ENCODE assay signal across 1 cellular context in the genomic region with DNA sequence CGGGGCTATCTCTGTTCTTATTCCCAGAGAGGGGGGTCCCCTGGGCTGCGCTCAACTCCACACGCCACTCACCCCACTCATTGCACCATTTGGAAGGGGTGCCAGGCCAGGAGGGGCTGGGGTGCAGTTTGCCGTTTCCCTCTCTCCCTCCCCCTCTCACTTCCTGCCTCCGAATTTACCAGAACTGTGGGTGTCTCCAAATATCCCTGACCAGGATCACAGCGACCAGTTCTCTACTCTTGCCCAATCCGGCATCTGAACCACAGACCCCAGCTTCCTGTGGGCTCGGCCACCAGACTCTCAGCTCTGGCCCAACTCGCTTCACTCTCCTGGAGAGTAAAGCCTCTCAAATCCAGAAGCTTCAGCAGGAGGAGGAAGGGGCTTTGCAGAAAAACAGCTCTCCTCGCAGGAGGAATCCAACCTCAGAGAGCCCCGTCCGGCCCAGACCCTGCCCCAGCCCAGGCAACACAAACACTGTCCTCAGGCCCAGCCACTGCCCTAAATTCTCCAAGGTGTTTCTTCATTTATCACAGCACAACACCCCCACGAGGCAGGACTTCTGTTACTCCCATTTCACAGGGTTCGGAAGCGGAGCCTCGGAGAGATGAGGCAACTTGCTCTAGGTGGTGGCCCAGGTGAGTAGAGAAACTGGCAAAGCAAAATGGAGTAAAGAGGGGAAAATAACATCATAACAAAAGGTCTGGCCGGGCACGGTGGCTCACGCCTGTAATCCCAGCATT.
A peak's percentile ranks its signal among the peaks of the same experiment; 100 is the strongest.
TF ChIP-seq lines count a peak whose summit lies in the region.

No MANE protein-coding gene starts in this region.

TF ChIP-seq in HepG2, 621 proteins besides CTCF, POLR2A, EP300 and RAD21 (continued from another document and continues in another):
- TF ChIP-seq, protein P1, sequence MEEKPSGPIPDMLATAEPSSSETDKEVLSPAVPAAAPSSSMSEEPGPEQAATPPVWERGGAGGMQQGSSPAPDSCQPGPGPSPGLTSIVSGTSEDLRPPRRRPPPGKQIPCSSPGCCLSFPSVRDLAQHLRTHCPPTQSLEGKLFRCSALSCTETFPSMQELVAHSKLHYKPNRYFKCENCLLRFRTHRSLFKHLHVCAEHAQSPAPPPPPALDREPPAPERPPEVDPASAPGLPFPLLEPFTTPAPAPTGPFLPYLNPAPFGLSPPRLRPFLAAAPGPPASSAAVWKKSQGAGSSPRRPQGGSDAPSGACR (CRISPR knock-in tag; IDR thresholded peaks at IDR 0.05), result 0 out of 2 replicates have a peak, but pooled peaks have one; percentile 29
- peak; percentile 85; the same call in 1 of the 2 replicates for TF ChIP-seq MED13 (CRISPR knock-in tag; IDR thresholded peaks at IDR 0.05)
- no peak; the same call in 1 of the 2 replicates for TF ChIP-seq KLF11 (CRISPR knock-in tag; IDR thresholded peaks at IDR 0.05)
- TF ChIP-seq ZC3H4 (CRISPR knock-in tag; IDR thresholded peaks at IDR 0.05; ENCODE audit: borderline replicate concordance), result peak; percentile 84
- peak; percentile 88 for TF ChIP-seq NCOR1 (IDR thresholded peaks at IDR 0.05; ENCODE audit: borderline replicate concordance, low read length)
- TF ChIP-seq RXRB (CRISPR knock-in tag; IDR thresholded peaks at IDR 0.05; ENCODE audit: borderline replicate concordance), result peak; percentile 33; the same call in 1 of the 2 replicates
- TF ChIP-seq ZNF557 (CRISPR knock-in tag; IDR thresholded peaks at IDR 0.05), result 0 out of 2 replicates have a peak, but pooled peaks have one; percentile 22
- TF ChIP-seq ZNF777 (CRISPR knock-in tag; IDR thresholded peaks at IDR 0.05), result 0 out of 2 replicates have a peak, but pooled peaks have one; percentile 5
- TF ChIP-seq, protein P2, sequence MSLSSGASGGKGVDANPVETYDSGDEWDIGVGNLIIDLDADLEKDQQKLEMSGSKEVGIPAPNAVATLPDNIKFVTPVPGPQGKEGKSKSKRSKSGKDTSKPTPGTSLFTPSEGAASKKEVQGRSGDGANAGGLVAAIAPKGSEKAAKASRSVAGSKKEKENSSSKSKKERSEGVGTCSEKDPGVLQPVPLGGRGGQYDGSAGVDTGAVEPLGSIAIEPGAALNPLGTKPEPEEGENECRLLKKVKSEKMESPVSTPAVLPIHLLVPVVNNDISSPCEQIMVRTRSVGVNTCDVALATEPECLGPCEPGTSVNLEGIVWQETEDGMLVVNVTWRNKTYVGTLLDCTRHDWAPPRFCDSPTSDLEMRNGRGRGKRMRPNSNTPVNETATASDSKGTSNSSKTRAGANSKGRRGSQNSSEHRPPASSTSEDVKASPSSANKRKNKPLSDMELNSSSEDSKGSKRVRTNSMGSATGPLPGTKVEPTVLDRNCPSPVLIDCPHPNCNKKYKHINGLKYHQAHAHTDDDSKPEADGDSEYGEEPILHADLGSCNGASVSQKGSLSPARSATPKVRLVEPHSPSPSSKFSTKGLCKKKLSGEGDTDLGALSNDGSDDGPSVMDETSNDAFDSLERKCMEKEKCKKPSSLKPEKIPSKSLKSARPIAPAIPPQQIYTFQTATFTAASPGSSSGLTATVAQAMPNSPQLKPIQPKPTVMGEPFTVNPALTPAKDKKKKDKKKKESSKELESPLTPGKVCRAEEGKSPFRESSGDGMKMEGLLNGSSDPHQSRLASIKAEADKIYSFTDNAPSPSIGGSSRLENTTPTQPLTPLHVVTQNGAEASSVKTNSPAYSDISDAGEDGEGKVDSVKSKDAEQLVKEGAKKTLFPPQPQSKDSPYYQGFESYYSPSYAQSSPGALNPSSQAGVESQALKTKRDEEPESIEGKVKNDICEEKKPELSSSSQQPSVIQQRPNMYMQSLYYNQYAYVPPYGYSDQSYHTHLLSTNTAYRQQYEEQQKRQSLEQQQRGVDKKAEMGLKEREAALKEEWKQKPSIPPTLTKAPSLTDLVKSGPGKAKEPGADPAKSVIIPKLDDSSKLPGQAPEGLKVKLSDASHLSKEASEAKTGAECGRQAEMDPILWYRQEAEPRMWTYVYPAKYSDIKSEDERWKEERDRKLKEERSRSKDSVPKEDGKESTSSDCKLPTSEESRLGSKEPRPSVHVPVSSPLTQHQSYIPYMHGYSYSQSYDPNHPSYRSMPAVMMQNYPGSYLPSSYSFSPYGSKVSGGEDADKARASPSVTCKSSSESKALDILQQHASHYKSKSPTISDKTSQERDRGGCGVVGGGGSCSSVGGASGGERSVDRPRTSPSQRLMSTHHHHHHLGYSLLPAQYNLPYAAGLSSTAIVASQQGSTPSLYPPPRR (CRISPR knock-in tag; IDR thresholded peaks at IDR 0.05; ENCODE audit: borderline replicate concordance), result no peak
- TF ChIP-seq, protein P3, sequence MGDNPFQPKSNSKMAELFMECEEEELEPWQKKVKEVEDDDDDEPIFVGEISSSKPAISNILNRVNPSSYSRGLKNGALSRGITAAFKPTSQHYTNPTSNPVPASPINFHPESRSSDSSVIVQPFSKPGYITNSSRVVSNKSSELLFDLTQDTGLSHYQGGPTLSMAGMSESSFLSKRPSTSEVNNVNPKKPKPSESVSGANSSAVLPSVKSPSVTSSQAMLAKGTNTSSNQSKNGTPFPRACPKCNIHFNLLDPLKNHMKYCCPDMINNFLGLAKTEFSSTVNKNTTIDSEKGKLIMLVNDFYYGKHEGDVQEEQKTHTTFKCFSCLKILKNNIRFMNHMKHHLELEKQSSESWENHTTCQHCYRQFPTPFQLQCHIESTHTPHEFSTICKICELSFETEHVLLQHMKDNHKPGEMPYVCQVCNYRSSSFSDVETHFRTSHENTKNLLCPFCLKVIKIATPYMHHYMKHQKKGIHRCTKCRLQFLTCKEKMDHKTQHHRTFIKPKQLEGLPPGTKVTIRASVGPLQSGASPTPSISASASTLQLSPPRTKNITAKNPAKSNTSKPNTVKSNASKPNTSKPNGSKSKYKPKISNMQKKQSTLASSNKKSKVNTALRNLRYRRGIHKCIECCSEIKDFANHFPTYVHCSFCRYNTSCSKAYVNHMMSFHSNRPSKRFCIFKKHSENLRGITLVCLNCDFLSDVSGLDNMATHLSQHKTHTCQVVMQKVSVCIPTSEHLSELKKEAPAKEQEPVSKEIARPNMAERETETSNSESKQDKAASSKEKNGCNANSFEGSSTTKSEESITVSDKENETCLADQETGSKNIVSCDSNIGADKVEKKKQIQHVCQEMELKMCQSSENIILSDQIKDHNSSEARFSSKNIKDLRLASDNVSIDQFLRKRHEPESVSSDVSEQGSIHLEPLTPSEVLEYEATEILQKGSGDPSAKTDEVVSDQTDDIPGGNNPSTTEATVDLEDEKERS (CRISPR knock-in tag; IDR thresholded peaks at IDR 0.05), result peak; percentile 83
- TF ChIP-seq ZNF772 (CRISPR knock-in tag; IDR thresholded peaks at IDR 0.05), result peak; percentile 53
- TF ChIP-seq, protein P4, sequence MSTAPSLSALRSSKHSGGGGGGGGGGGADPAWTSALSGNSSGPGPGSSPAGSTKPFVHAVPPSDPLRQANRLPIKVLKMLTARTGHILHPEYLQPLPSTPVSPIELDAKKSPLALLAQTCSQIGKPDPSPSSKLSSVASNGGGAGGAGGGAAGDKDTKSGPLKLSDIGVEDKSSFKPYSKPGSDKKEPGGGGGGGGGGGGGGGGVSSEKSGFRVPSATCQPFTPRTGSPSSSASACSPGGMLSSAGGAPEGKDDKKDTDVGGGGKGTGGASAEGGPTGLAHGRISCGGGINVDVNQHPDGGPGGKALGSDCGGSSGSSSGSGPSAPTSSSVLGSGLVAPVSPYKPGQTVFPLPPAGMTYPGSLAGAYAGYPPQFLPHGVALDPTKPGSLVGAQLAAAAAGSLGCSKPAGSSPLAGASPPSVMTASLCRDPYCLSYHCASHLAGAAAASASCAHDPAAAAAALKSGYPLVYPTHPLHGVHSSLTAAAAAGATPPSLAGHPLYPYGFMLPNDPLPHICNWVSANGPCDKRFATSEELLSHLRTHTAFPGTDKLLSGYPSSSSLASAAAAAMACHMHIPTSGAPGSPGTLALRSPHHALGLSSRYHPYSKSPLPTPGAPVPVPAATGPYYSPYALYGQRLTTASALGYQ (CRISPR knock-in tag; IDR thresholded peaks at IDR 0.05), result peak; percentile 80
- peak; percentile 27; the same call in 1 of the 2 replicates for TF ChIP-seq ISL2 (CRISPR knock-in tag; IDR thresholded peaks at IDR 0.05)
- no peak for TF ChIP-seq ZNF839 (CRISPR knock-in tag; IDR thresholded peaks at IDR 0.05; ENCODE audit: borderline replicate concordance)
- peak; percentile 71; the same call in 1 of the 2 replicates for TF ChIP-seq CHCHD3 (CRISPR knock-in tag; IDR thresholded peaks at IDR 0.05)
- TF ChIP-seq NR2C2 (CRISPR knock-in tag; IDR thresholded peaks at IDR 0.05; ENCODE audit: borderline replicate concordance), result 0 out of 2 replicates have a peak, but pooled peaks have one; percentile 8
- 0 out of 2 replicates have a peak, but pooled peaks have one; percentile 34 for TF ChIP-seq THAP11 (CRISPR knock-in tag; IDR thresholded peaks at IDR 0.05)
- TF ChIP-seq SAP130 (CRISPR knock-in tag; IDR thresholded peaks at IDR 0.05; ENCODE audit: low read depth), result peak; percentile 16
- peak; percentile 47; the same call in 1 of the 2 replicates for TF ChIP-seq NFIC (IDR thresholded peaks at IDR 0.05; ENCODE audit: low read length)
- TF ChIP-seq ZNF644 (CRISPR knock-in tag; IDR thresholded peaks at IDR 0.05; ENCODE audit: low read depth), result no peak
- TF ChIP-seq SOX6 (IDR thresholded peaks at IDR 0.05), result no peak
- peak; percentile 37; the same call in 1 of the 2 replicates for TF ChIP-seq SOX6 (CRISPR knock-in tag; IDR thresholded peaks at IDR 0.05)
- TF ChIP-seq SP5 (CRISPR knock-in tag; IDR thresholded peaks at IDR 0.05; ENCODE audit: borderline replicate concordance, low read depth), result peak; percentile 2; the same call in 1 of the 2 replicates
- peak; percentile 25; the same call in 1 of the 2 replicates for TF ChIP-seq ZNF792 (CRISPR knock-in tag; IDR thresholded peaks at IDR 0.05)
- peak; percentile 11; the same call in 1 of the 2 replicates for TF ChIP-seq MEIS1 (CRISPR knock-in tag; IDR thresholded peaks at IDR 0.05; ENCODE audit: borderline replicate concordance)
- no peak for TF ChIP-seq ZMYM3 (CRISPR knock-in tag; IDR thresholded peaks at IDR 0.05)
- TF ChIP-seq, protein P5, sequence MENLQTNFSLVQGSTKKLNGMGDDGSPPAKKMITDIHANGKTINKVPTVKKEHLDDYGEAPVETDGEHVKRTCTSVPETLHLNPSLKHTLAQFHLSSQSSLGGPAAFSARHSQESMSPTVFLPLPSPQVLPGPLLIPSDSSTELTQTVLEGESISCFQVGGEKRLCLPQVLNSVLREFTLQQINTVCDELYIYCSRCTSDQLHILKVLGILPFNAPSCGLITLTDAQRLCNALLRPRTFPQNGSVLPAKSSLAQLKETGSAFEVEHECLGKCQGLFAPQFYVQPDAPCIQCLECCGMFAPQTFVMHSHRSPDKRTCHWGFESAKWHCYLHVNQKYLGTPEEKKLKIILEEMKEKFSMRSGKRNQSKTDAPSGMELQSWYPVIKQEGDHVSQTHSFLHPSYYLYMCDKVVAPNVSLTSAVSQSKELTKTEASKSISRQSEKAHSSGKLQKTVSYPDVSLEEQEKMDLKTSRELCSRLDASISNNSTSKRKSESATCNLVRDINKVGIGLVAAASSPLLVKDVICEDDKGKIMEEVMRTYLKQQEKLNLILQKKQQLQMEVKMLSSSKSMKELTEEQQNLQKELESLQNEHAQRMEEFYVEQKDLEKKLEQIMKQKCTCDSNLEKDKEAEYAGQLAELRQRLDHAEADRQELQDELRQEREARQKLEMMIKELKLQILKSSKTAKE (CRISPR knock-in tag; IDR thresholded peaks at IDR 0.05; ENCODE audit: borderline replicate concordance), result peak; percentile 1; the same call in 1 of the 2 replicates
- TF ChIP-seq RFX3 (CRISPR knock-in tag; IDR thresholded peaks at IDR 0.05), result no peak
- TF ChIP-seq, protein P6, sequence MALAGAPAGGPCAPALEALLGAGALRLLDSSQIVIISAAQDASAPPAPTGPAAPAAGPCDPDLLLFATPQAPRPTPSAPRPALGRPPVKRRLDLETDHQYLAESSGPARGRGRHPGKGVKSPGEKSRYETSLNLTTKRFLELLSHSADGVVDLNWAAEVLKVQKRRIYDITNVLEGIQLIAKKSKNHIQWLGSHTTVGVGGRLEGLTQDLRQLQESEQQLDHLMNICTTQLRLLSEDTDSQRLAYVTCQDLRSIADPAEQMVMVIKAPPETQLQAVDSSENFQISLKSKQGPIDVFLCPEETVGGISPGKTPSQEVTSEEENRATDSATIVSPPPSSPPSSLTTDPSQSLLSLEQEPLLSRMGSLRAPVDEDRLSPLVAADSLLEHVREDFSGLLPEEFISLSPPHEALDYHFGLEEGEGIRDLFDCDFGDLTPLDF (CRISPR knock-in tag; IDR thresholded peaks at IDR 0.05), result 0 out of 2 replicates have a peak, but pooled peaks have one; percentile 30
- TF ChIP-seq, protein P7, sequence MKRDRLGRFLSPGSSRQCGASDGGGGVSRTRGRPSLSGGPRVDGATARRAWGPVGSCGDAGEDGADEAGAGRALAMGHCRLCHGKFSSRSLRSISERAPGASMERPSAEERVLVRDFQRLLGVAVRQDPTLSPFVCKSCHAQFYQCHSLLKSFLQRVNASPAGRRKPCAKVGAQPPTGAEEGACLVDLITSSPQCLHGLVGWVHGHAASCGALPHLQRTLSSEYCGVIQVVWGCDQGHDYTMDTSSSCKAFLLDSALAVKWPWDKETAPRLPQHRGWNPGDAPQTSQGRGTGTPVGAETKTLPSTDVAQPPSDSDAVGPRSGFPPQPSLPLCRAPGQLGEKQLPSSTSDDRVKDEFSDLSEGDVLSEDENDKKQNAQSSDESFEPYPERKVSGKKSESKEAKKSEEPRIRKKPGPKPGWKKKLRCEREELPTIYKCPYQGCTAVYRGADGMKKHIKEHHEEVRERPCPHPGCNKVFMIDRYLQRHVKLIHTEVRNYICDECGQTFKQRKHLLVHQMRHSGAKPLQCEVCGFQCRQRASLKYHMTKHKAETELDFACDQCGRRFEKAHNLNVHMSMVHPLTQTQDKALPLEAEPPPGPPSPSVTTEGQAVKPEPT (CRISPR knock-in tag; IDR thresholded peaks at IDR 0.05; ENCODE audit: low read depth), result no peak; the same call in 1 of the 2 replicates
- TF ChIP-seq CREM (IDR thresholded peaks at IDR 0.05), result peak; percentile 30
- no peak for TF ChIP-seq CREM (CRISPR knock-in tag; IDR thresholded peaks at IDR 0.05)
- TF ChIP-seq AKAP8 (CRISPR knock-in tag; IDR thresholded peaks at IDR 0.05), result 0 out of 2 replicates have a peak, but pooled peaks have one; percentile 29
- TF ChIP-seq MATR3 (CRISPR knock-in tag; IDR thresholded peaks at IDR 0.05), result no peak
